29 cellular contexts compared by ENCODE assay signal in the genomic region with DNA sequence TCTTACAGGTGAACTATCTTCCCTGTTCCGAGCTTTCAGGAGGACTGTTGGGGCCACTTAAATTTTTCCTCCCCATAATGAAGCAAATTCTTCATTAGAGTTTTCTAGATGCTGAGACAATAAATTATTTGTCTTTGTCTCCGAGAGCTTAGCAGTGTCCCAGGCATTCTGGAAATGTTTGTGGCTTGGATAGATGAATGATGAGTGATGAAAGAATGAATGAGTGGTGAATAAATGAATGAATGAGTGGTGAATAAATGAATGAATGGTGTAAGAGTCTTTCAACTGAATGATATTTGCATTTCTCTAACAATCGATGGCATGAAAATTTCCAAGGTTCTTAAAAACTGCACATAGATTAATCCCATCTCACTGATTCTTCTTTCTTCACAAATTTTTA.
"Had no signal": no experiment of that assay in that cellular context is flagged by ENCODE, and none has a peak within 500 bp of the region (broad histone marks: within the 10 kb centered on the region; RNA-seq: fewer than 3 reads in every experiment).

No MANE protein-coding gene starts in this region.

- H3K27ac ChIP-seq: neural progenitor cell, ovary, parathyroid adenoma, psoas muscle, right lobe of liver, sigmoid colon, spleen, suprapubic skin, testis, tibial artery, transverse colon, upper lobe of right lung, uterus had no signal

- ATAC-seq: natural killer cell; psoas muscle; right cardiac atrium; right lobe of liver; stimulated activated memory B cell treated with anti-CD40 and anti-IgM and Interleukin-4, amounts not matched to agents 10 μg/mL and 1 μg/mL and 100 μg/mL, for 72 hours; stimulated activated naive CD8-positive, alpha-beta T cell treated with anti-CD3 and anti-CD28 coated beads, Interleukin-15, amount 100 ng/mL, for 72 hours; stimulated activated naive CD8-positive, alpha-beta T cell treated with anti-CD3 and anti-CD28 coated beads, Interleukin-15, Interleukin-2, amounts not matched to agents 100 U/mL and 50 U/mL, for 24 hours; upper lobe of right lung had no signal

- H3K4me3 ChIP-seq: neural progenitor cell, ovary, psoas muscle, right lobe of liver, sigmoid colon, skin epidermis, smooth muscle cell, spleen, suprapubic skin, testis, tibial artery, transverse colon, upper lobe of right lung, uterus had no signal

- H3K36me3 ChIP-seq: neural progenitor cell, ovary, right lobe of liver, sigmoid colon, spleen, transverse colon, upper lobe of right lung, uterus had no signal

- H3K9me3 ChIP-seq: ovary, psoas muscle, right lobe of liver, sigmoid colon, spleen, suprapubic skin, testis, tibial artery, transverse colon, upper lobe of right lung, uterus had no signal

- DNase-seq: natural killer cell; occipital lobe; ovary; posterior cingulate gyrus; psoas muscle; right cardiac atrium; right lobe of liver; sigmoid colon; spleen; stimulated activated CD4-positive, alpha-beta T cell treated with anti-CD3 and anti-CD28 coated beads, Interleukin-12 subunit alpha, Interleukin-12 subunit beta, amount 100 ng/mL, for 4 hours; stimulated activated CD4-positive, alpha-beta T cell treated with anti-CD3 and anti-CD28 coated beads, Interleukin-1b, Interleukin-23, amount 100 ng/mL, for 48 hours; stimulated activated CD4-positive, alpha-beta T cell treated with anti-CD3 and anti-CD28 coated beads, Interleukin-4, amount 100 ng/mL, for 1 hour; stimulated activated CD4-positive, alpha-beta T cell treated with anti-CD3 and anti-CD28 coated beads, Interleukin-4, amount 100 ng/mL, for 4 hours; stimulated activated CD8-positive, alpha-beta memory T cell treated with anti-CD3 and anti-CD28 coated beads, Interleukin-4, amount 100 ng/mL, for 48 hours; stimulated activated naive CD4-positive, alpha-beta T cell; stimulated activated naive CD8-positive, alpha-beta T cell treated with anti-CD3 and anti-CD28 coated beads, Interleukin-15, amount 100 ng/mL, for 72 hours; stimulated activated naive CD8-positive, alpha-beta T cell treated with anti-CD3 and anti-CD28 coated beads, Interleukin-15, Interleukin-2, amounts not matched to agents 100 U/mL and 50 U/mL, for 24 hours; substantia nigra; testis; tibial artery; transverse colon; upper lobe of right lung; uterus had no signal

- H3K4me1 ChIP-seq: neural progenitor cell, parathyroid adenoma, right lobe of liver, testis, uterus had no signal

- H3K27me3 ChIP-seq: neural progenitor cell, ovary, right lobe of liver, sigmoid colon, spleen, suprapubic skin, testis, tibial artery, transverse colon, upper lobe of right lung, uterus had no signal
